ENCODE assay signal across 29 cellular contexts in the genomic region with DNA sequence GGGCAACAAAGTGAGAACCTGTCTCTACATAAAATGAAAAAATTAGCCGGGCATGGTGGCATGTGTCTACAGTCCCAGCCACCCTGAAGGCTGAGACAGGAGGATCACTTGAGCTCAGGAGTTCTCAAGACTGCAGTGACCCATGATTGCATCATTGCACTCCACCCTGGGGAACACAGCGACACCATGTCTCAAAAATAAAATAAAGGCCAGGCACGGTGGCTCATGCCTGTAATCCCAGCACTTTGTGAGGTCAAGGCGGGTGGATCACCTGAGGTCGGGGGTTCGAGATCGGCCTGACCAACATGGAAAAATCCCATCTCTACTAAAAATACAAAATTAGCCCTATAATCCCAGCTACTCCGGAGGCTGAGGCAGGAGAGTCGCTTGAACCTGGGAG.
"Had no signal": no experiment of that assay in that cellular context is flagged by ENCODE, and none has a peak within 500 bp of the region (broad histone marks: within the 10 kb centered on the region; RNA-seq: fewer than 3 reads in every experiment).

No MANE protein-coding gene starts in this region.

- H3K27me3 ChIP-seq: brain microvascular endothelial cell had no signal

- ATAC-seq: activated CD8-positive, alpha-beta T cell treated with anti-CD3 and anti-CD28 coated beads for 36 hours; activated T-cell treated with anti-CD3 and anti-CD28 coated beads, Interleukin-2, amount 50 U/mL, for 72 hours; activated T-helper 17 cell treated with anti-CD3 and anti-CD28 coated beads, Interleukin-2, amount 50 U/mL, for 72 hours; PC-3 had no signal

- H3K36me3 ChIP-seq: brain microvascular endothelial cell had no signal

- DNase-seq: activated CD4-positive, alpha-beta T cell treated with anti-CD3 and anti-CD28 coated beads, Interleukin-2, amount 10 ng/mL, durations not matched to agents 24 days and 14 days; activated CD4-positive, alpha-beta T cell treated with anti-CD3 and anti-CD28 coated beads, Interleukin-2, amount 50 U/mL, for 4 hours; activated CD8-positive, alpha-beta T cell treated with anti-CD3 and anti-CD28 coated beads for 36 hours; activated effector memory CD4-positive, alpha-beta T cell treated with anti-CD3 and anti-CD28 coated beads, Interleukin-2, amount 50 U/mL, for 16 hours; activated naive CD4-positive, alpha-beta T cell; activated naive CD4-positive, alpha-beta T cell treated with anti-CD3 and anti-CD28 coated beads, Interleukin-2, amount 50 U/mL, for 16 hours; activated naive CD8-positive, alpha-beta T cell treated with anti-CD3 and anti-CD28 coated beads for 36 hours; activated T-cell treated with anti-CD3 and anti-CD28 coated beads, Interleukin-2, amount 50 U/mL, for 1 hour; activated T-cell treated with anti-CD3 and anti-CD28 coated beads, Interleukin-2, amount 50 U/mL, for 72 hours; amniotic stem cell; aorta; brain microvascular endothelial cell; central memory CD4-positive, alpha-beta T cell; NCI-H1105; NCI-H1417 treated with DMSO at 0.1 percent for 48 hours; NCI-H187 treated with DMSO at 0.1 percent for 48 hours; NCI-H2081; NCI-H345; NCI-H524 treated with DMSO at 0.1 percent for 48 hours; NK-92 treated with Interleukin-12 subunit alpha and Interleukin-12 subunit beta, amount 100 ng/mL, for 24 hours; PC-3; Right ventricle myocardium superior; SW 1271; T-helper 1 cell; T-helper 2 cell; T-helper 9 cell had no signal

- H3K27ac ChIP-seq: brain microvascular endothelial cell had no signal

- FAIRE-seq: RCC 7860, TTC549 had no signal
